In the genomic region with DNA sequence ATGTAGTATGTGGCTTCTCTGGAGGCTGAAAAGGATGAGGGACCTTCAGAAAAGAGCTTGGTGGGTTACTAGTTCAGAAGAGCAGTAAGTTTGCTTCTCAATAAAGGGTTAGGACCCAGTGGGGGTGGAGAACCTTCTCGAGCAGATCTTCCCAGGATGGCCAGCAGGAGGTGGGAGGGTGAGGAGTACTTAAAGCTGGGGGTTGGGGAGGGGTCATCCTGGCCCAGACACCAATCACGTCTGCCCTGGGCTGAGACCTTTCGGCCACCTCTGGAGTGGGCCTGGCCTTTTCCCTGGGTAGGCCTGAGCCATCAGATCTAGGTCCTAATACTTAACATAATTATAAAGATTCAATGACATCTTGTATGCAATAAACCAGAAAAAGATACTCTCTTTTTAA, we compare ENCODE assay signal across 23 cellular contexts.
"Had no signal": no experiment of that assay in that cellular context is flagged by ENCODE, and none has a peak within 500 bp of the region (broad histone marks: within the 10 kb centered on the region; RNA-seq: fewer than 3 reads in every experiment).

No MANE protein-coding gene starts in this region.

- H3K4me1 ChIP-seq: adrenal gland, heart right ventricle had no signal

- H3K27ac Mint-ChIP-seq: activated B cell treated with CpG ODN at 0.5 μM for 24 hours; activated CD4-positive, alpha-beta T cell treated with anti-CD3 and anti-CD28 coated beads for 36 hours; activated naive CD8-positive, alpha-beta T cell; activated T-cell treated with anti-CD3 and anti-CD28 coated beads, Interleukin-2, amount 50 U/mL, for 24 hours; activated T-helper 17 cell treated with anti-CD3 and anti-CD28 coated beads, Interleukin-2, amount 50 U/mL, for 72 hours; natural killer cell treated with Interleukin-12 subunit alpha and Interleukin-12 subunit beta and Interleukin-15 and Interleukin-18, amount 100 ng/mL, for 72 hours; stimulated activated naive CD8-positive, alpha-beta T cell treated with anti-CD3 and anti-CD28 coated beads, Interleukin-15, amount 100 ng/mL, for 72 hours had no signal

- ATAC-seq: activated CD4-positive, alpha-beta T cell treated with anti-CD3 and anti-CD28 coated beads for 36 hours; activated T-helper 17 cell treated with anti-CD3 and anti-CD28 coated beads, Interleukin-2, amount 50 U/mL, for 72 hours; heart right ventricle; left ventricle myocardium superior; natural killer cell treated with Interleukin-12 subunit alpha and Interleukin-12 subunit beta and Interleukin-15 and Interleukin-18, amount 100 ng/mL, for 72 hours; pancreas; right cardiac atrium; stimulated activated naive CD8-positive, alpha-beta T cell treated with anti-CD3 and anti-CD28 coated beads, Interleukin-15, amount 100 ng/mL, for 72 hours had no signal

- H3K9me3 Mint-ChIP-seq: activated B cell treated with CpG ODN at 0.5 μM for 24 hours; activated T-cell treated with anti-CD3 and anti-CD28 coated beads, Interleukin-2, amount 50 U/mL, for 24 hours; activated T-helper 17 cell treated with anti-CD3 and anti-CD28 coated beads, Interleukin-2, amount 50 U/mL, for 72 hours; natural killer cell treated with Interleukin-12 subunit alpha and Interleukin-12 subunit beta and Interleukin-15 and Interleukin-18, amount 100 ng/mL, for 72 hours; stimulated activated naive CD8-positive, alpha-beta T cell treated with anti-CD3 and anti-CD28 coated beads, Interleukin-15, amount 100 ng/mL, for 72 hours had no signal

- H3K4me1 Mint-ChIP-seq: activated B cell treated with CpG ODN at 0.5 μM for 24 hours; activated CD4-positive, alpha-beta T cell treated with anti-CD3 and anti-CD28 coated beads for 36 hours; activated T-helper 17 cell treated with anti-CD3 and anti-CD28 coated beads, Interleukin-2, amount 50 U/mL, for 72 hours; stimulated activated naive CD8-positive, alpha-beta T cell treated with anti-CD3 and anti-CD28 coated beads, Interleukin-15, amount 100 ng/mL, for 72 hours had no signal

- DNase-seq: activated B cell treated with CpG ODN at 0.5 μM for 24 hours; activated CD4-positive, alpha-beta T cell treated with anti-CD3 and anti-CD28 coated beads for 36 hours; activated CD4-positive, alpha-beta T cell treated with anti-CD3 and anti-CD28 coated beads, Interleukin-2, amount 50 U/mL, for 4 hours; activated CD8-positive, alpha-beta memory T cell treated with anti-CD3 and anti-CD28 coated beads for 24 hours; activated CD8-positive, alpha-beta memory T cell treated with anti-CD3 and anti-CD28 coated beads, Interleukin-2, amount 50 U/mL, for 4 hours; activated T-cell treated with anti-CD3 and anti-CD28 coated beads, Interleukin-2, amount 50 U/mL, for 24 hours; brain microvascular endothelial cell; caudate nucleus; dorsolateral prefrontal cortex; heart right ventricle; left ventricle myocardium superior; mammary epithelial cell; pancreas; right cardiac atrium; stimulated activated naive CD8-positive, alpha-beta T cell treated with anti-CD3 and anti-CD28 coated beads, Interleukin-15, amount 100 ng/mL, for 72 hours; T-helper 9 cell; tibial artery had no signal

- H3K27ac ChIP-seq: adrenal gland, ascending aorta, brain microvascular endothelial cell, dorsolateral prefrontal cortex, heart right ventricle, neutrophil, pancreas, tibial artery had no signal

- H3K4me3 ChIP-seq: adrenal gland, ascending aorta, dorsolateral prefrontal cortex, heart right ventricle, pancreas, tibial artery had no signal

- H3K36me3 Mint-ChIP-seq: natural killer cell treated with Interleukin-12 subunit alpha and Interleukin-12 subunit beta and Interleukin-15 and Interleukin-18, amount 100 ng/mL, for 72 hours had no signal

- H3K27me3 Mint-ChIP-seq: activated B cell treated with CpG ODN at 0.5 μM for 24 hours; activated CD4-positive, alpha-beta T cell treated with anti-CD3 and anti-CD28 coated beads for 36 hours; activated naive CD8-positive, alpha-beta T cell; activated T-cell treated with anti-CD3 and anti-CD28 coated beads, Interleukin-2, amount 50 U/mL, for 24 hours; activated T-helper 17 cell treated with anti-CD3 and anti-CD28 coated beads, Interleukin-2, amount 50 U/mL, for 72 hours; natural killer cell treated with Interleukin-12 subunit alpha and Interleukin-12 subunit beta and Interleukin-15 and Interleukin-18, amount 100 ng/mL, for 72 hours; stimulated activated naive CD8-positive, alpha-beta T cell treated with anti-CD3 and anti-CD28 coated beads, Interleukin-15, amount 100 ng/mL, for 72 hours had no signal

- H3K27me3 ChIP-seq: adrenal gland, ascending aorta, brain microvascular endothelial cell, dorsolateral prefrontal cortex, heart right ventricle, neutrophil, pancreas, tibial artery had no signal

- H3K36me3 ChIP-seq: adrenal gland, ascending aorta, brain microvascular endothelial cell, heart right ventricle, neutrophil, pancreas, tibial artery had no signal

- H3K4me3 Mint-ChIP-seq: activated B cell treated with CpG ODN at 0.5 μM for 24 hours; activated CD4-positive, alpha-beta T cell treated with anti-CD3 and anti-CD28 coated beads for 36 hours; activated naive CD8-positive, alpha-beta T cell; activated T-cell treated with anti-CD3 and anti-CD28 coated beads, Interleukin-2, amount 50 U/mL, for 24 hours; activated T-helper 17 cell treated with anti-CD3 and anti-CD28 coated beads, Interleukin-2, amount 50 U/mL, for 72 hours; natural killer cell treated with Interleukin-12 subunit alpha and Interleukin-12 subunit beta and Interleukin-15 and Interleukin-18, amount 100 ng/mL, for 72 hours; stimulated activated naive CD8-positive, alpha-beta T cell treated with anti-CD3 and anti-CD28 coated beads, Interleukin-15, amount 100 ng/mL, for 72 hours had no signal

- H3K9me3 ChIP-seq: adrenal gland, ascending aorta, heart right ventricle, neutrophil, pancreas, tibial artery had no signal
